9 cellular contexts compared by ENCODE assay signal in the genomic region with DNA sequence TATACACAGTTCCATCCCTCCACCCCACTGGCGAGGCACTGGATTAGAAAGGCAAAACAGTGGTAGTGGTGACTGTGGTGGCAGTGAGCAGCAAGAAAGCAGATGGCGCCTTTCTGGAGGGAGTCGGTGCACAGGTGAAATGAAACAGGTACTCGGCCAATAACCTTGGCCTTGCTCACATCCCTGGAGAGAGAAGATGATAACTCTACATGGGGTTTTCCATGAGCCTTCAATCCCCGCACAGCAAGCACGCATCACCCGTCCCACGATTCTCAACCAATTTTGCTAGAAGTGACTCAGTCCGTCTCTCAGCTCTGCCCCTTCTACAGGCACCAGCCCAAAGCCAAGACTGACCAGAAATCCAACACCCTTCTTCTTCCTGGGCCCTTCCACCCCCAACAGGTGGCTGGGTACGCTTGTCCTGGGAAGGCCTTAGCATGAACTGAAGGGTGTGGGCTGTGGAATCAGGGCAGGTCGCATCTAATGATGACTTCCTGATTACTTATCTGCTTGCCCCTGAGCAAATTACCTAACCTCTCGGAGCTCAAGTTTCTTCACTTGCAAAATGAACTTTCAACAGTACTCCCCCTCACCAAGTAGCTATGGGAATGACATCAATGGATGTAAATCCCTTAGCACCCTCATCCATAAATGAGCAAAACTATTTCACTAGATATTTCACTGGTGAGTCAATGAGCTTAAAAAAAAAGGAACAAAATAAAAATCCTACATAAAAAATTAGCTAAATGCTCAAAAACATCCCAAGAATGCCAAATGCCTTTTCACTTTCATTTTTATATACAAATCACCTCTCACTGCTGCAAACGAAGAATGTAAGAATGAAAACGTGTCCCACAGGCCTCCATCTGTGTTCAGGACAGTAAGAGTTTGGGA. TPM values are rescaled to one million over a fixed set of nuclear protein-coding genes. Genes with fewer than 3 reads are reported as not detected.
A peak's percentile ranks its signal among the peaks of the same experiment; 100 is the strongest.
DNase-seq lines count a peak whose midpoint lies in the region; ATAC-seq, FAIRE-seq and TF ChIP-seq lines count a peak whose summit lies in the region.
"Had no signal": no experiment of that assay in that cellular context is flagged by ENCODE, and none has a peak within 500 bp of the region (broad histone marks: within the 10 kb centered on the region; RNA-seq: fewer than 3 reads in every experiment).

No MANE protein-coding gene starts in this region.

- ATAC-seq in GM19395 (IDR thresholded peaks at IDR 0.05; ENCODE audit: unreplicated experiment), result peak; percentile 39

- H3K4me3 ChIP-seq in WERI-Rb-1 (ENCODE audit: low read depth, low read length), result no peak overlapping the region

- H3K36me3 ChIP-seq in WERI-Rb-1, result peaks cover 22% of the 10 kb centered on the region

- no peaks in the 10 kb centered on the region for H3K9me3 ChIP-seq in WERI-Rb-1 (ENCODE audit: severe bottlenecking)
- H3K9me3 ChIP-seq: heart right ventricle had no signal

- no peak overlapping the region for H3K27ac ChIP-seq in WERI-Rb-1

- H3K9me3 Mint-ChIP-seq in activated naive CD8-positive, alpha-beta T cell (ENCODE audit: low read depth), result no peaks in the 10 kb centered on the region

- peaks cover 88% of the 10 kb centered on the region for H3K4me1 Mint-ChIP-seq in activated naive CD8-positive, alpha-beta T cell (ENCODE audit: low read depth)

- no peak for FAIRE-seq in HTR-8/SVneo (lab: Jason Lieb, UNC)

- peak overlapping the region; percentile 79 for H3K4me3 Mint-ChIP-seq in activated naive CD8-positive, alpha-beta T cell

- H3K27me3 Mint-ChIP-seq in activated naive CD8-positive, alpha-beta T cell, result no peaks in the 10 kb centered on the region

- DNase-seq in AG09319 (ENCODE audit: extremely low read depth, low read depth), result peak; percentile 82
- DNase-seq in HTR-8/SVneo (ENCODE audit: insufficient read length, low spot score), result peak; percentile 70
- peak; percentile 59 to 61 for DNase-seq in lung microvascular endothelial cell (ENCODE audit: low read depth in 2 of 2)
- DNase-seq in WERI-Rb-1, result no peak
- DNase-seq in SIG-M5 (lab: John Stamatoyannopoulos, UW), result no peak
- DNase-seq in NK-92 treated with Interleukin-12 subunit alpha and Interleukin-12 subunit beta, amount 100 ng/mL, for 24 hours (lab: John Stamatoyannopoulos, UW), result no peak
- DNase-seq: heart right ventricle had no signal

- H3K36me3 Mint-ChIP-seq in activated naive CD8-positive, alpha-beta T cell, result peaks cover 10% of the 10 kb centered on the region

- no peak for TF ChIP-seq CTCF in AG09319 (IDR thresholded peaks at IDR 0.05; ENCODE audit: low read depth, low read length)
- no peak for TF ChIP-seq CTCF in WERI-Rb-1 (IDR thresholded peaks at IDR 0.05; ENCODE audit: low read depth, low read length)

- no peaks in the 10 kb centered on the region for H3K27me3 ChIP-seq in WERI-Rb-1 (ENCODE audit: insufficient read depth, low read depth, severe bottlenecking)
- H3K27me3 ChIP-seq: heart right ventricle had no signal

- H3K27ac Mint-ChIP-seq in activated naive CD8-positive, alpha-beta T cell, result peak overlapping the region; percentile 97

RNA-seq across cellular contexts. Expression of gene XPO6, which starts 18.0 kb away (rescaled TPM):
- 57.1 and 61.5 TPM in 2 replicates for total RNA-seq in lung microvascular endothelial cell

Comparison
In these comparisons a context has a peak if more than half of its experiments do, and no peak if none do; other contexts are left out.
1. DNase-seq: peak in AG09319 (single experiment), HTR-8/SVneo (single experiment) and lung microvascular endothelial cell (2 of 2); none in WERI-Rb-1 (single experiment), SIG-M5 (single experiment) and NK-92 treated with Interleukin-12 subunit alpha and Interleukin-12 subunit beta, amount 100 ng/mL, for 24 hours (single experiment).